ENCODE assay signal across 1 cellular context in genomic region chr11:33936745-33937612, GRCh38.
TF ChIP-seq lines count a peak whose summit lies in the region.

No MANE protein-coding gene starts in this region.

TF ChIP-seq in K562, 482 proteins besides CTCF, POLR2A, EP300 and RAD21 (continued from another document and continues in another):
- TF ChIP-seq BRF2 (IDR thresholded peaks at IDR 0.05; ENCODE audit: borderline replicate concordance, insufficient read depth, insufficient read length) = no peak
- peak; percentile 18; the same call in 1 of the 2 replicates for TF ChIP-seq SP1 (CRISPR knock-in tag; IDR thresholded peaks at IDR 0.05)
- TF ChIP-seq MLLT1 (IDR thresholded peaks at IDR 0.05) = 0 out of 4 replicates have a peak, but pooled peaks of 1 of the 2 experiments have one; percentile 22
- TF ChIP-seq JUND (IDR thresholded peaks at IDR 0.05; ENCODE audit: borderline replicate concordance, low read depth, low read length) = peak; percentile 71
- peak; percentile 72; the same call in 1 of the 3 replicates for TF ChIP-seq JUND (tag; IDR thresholded peaks at IDR 0.05; ENCODE audit: borderline replicate concordance, low read depth, low read length)
- no peak for TF ChIP-seq RBM17 (IDR thresholded peaks at IDR 0.05; ENCODE audit: borderline replicate concordance, low read depth, low read length)
- peak; percentile 59; the same call in 1 of the 2 replicates for TF ChIP-seq ZBTB2 (IDR thresholded peaks at IDR 0.05)
- TF ChIP-seq ATF3 (IDR thresholded peaks at IDR 0.05) = peak; percentile 83
- TF ChIP-seq ATF3 (CRISPR knock-in tag; conservative IDR thresholded peaks at IDR 0.05) = no peak
- peak; percentile 36; the same call in 1 of the 2 replicates for TF ChIP-seq CC2D1A (IDR thresholded peaks at IDR 0.05)
- peak; percentile 54 for TF ChIP-seq GABPA (tag; conservative IDR thresholded peaks at IDR 0.05; ENCODE audit: low read depth)
- TF ChIP-seq ZNF592 (IDR thresholded peaks at IDR 0.05) = peak; percentile 88
- TF ChIP-seq CCAR2 (IDR thresholded peaks at IDR 0.05; ENCODE audit: low read depth, low read length) = no peak
- TF ChIP-seq STAT5A (IDR thresholded peaks at IDR 0.05; ENCODE audit: borderline replicate concordance, low read length) = peak; percentile 29; the same call in 1 of the 2 replicates
- TF ChIP-seq CCNT2 (IDR thresholded peaks at IDR 0.05; ENCODE audit: borderline replicate concordance, extremely low read depth, insufficient read length, low read depth, low read length) = peak; percentile 54
- peak; percentile 91 for TF ChIP-seq NCOR1 (IDR thresholded peaks at IDR 0.05)
- peak; percentile 75; the same call in 1 of the 2 replicates for TF ChIP-seq PML (IDR thresholded peaks at IDR 0.05; ENCODE audit: low read length)
- no peak for TF ChIP-seq ZNF707 (CRISPR knock-in tag; conservative IDR thresholded peaks at IDR 0.05)
- TF ChIP-seq DPF2 (IDR thresholded peaks at IDR 0.05) = peak; percentile 85
- TF ChIP-seq POLR2B (IDR thresholded peaks at IDR 0.05; ENCODE audit: low read depth, partially characterized antibody) = peak; percentile 28
- TF ChIP-seq SMARCA4 (IDR thresholded peaks at IDR 0.05) = peak; percentile 90
- TF ChIP-seq ARHGAP35 (IDR thresholded peaks at IDR 0.05; ENCODE audit: partially characterized antibody) = no peak
- TF ChIP-seq ZFP91 (CRISPR knock-in tag; IDR thresholded peaks at IDR 0.05) = peak; percentile 43; the same call in 1 of the 2 replicates
- peak; percentile 49; the same call in 1 of the 2 replicates for TF ChIP-seq FOXM1 (IDR thresholded peaks at IDR 0.05; ENCODE audit: low read depth)
- TF ChIP-seq FOXM1 (CRISPR knock-in tag; IDR thresholded peaks at IDR 0.05; ENCODE audit: low read depth) = no peak
- 0 out of 2 replicates have a peak, but pooled peaks have one; percentile 1 for TF ChIP-seq ZBED1 (IDR thresholded peaks at IDR 0.05)
- 0 out of 2 replicates have a peak, but pooled peaks have one; percentile 45 for TF ChIP-seq ZEB2 (IDR thresholded peaks at IDR 0.05)
- TF ChIP-seq POLR2AphosphoS5 (IDR thresholded peaks at IDR 0.05; ENCODE audit: control insufficient read depth, insufficient read depth, low read depth, low read length) = peak; percentile 84
- peak; percentile 50; the same call in 1 of the 2 replicates for TF ChIP-seq NCOA1 (IDR thresholded peaks at IDR 0.05; ENCODE audit: low read depth)
- TF ChIP-seq CBX1 (IDR thresholded peaks at IDR 0.05; ENCODE audit: low read depth) = no peak
- peak; percentile 66 to 72; a peak in 2 of 4 replicates for TF ChIP-seq TRIM24 (IDR thresholded peaks at IDR 0.05)
- peak; percentile 86 for TF ChIP-seq SMARCE1 (IDR thresholded peaks at IDR 0.05)
- peak; percentile 71 for TF ChIP-seq ATF7 (IDR thresholded peaks at IDR 0.05)
- TF ChIP-seq ZNF165 (CRISPR knock-in tag; IDR thresholded peaks at IDR 0.05; ENCODE audit: borderline replicate concordance) = no peak
- 0 out of 3 replicates have a peak, but pooled peaks of 1 of the 2 experiments have one; percentile 13 for TF ChIP-seq CBX3 (IDR thresholded peaks at IDR 0.05; ENCODE audit: borderline replicate concordance in 1 of 2, low read length in 2 of 2)
- TF ChIP-seq NFE2 (IDR thresholded peaks at IDR 0.05; ENCODE audit: low read depth) = peak; percentile 42; the same call in 1 of the 2 replicates
- TF ChIP-seq ZNF311 (CRISPR knock-in tag; IDR thresholded peaks at IDR 0.05) = 0 out of 2 replicates have a peak, but pooled peaks have one; percentile 21
- TF ChIP-seq CREB1 (IDR thresholded peaks at IDR 0.05) = peak; percentile 49
- no peak; the same call in 1 of the 2 replicates for TF ChIP-seq CREB1 (CRISPR knock-in tag; IDR thresholded peaks at IDR 0.05)
- TF ChIP-seq BCOR (IDR thresholded peaks at IDR 0.05) = peak; percentile 68; the same call in 1 of the 2 replicates
- TF ChIP-seq LCOR (CRISPR knock-in tag; IDR thresholded peaks at IDR 0.05) = 0 out of 2 replicates have a peak, but pooled peaks have one; percentile 0
- peak; percentile 20; the same call in 1 of the 2 replicates for TF ChIP-seq MEF2A (IDR thresholded peaks at IDR 0.05; ENCODE audit: control insufficient read depth, low read depth, low read length)
- TF ChIP-seq ZMIZ1 (IDR thresholded peaks at IDR 0.05; ENCODE audit: low read depth in 2 of 2, low read length in 2 of 2) = 0 out of 4 replicates have a peak, but pooled peaks of 1 of the 2 experiments have one; percentile 23
- peak; percentile 76 for TF ChIP-seq MTA1 (IDR thresholded peaks at IDR 0.05; ENCODE audit: borderline replicate concordance)
- peak; percentile 63 for TF ChIP-seq BACH1 (tag; IDR thresholded peaks at IDR 0.05)
- peak; percentile 68; the same call in 1 of the 2 replicates for TF ChIP-seq ZNF766 (CRISPR knock-in tag; conservative IDR thresholded peaks at IDR 0.05)
- peak; percentile 84 to 91 for TF ChIP-seq FOXK2 (conservative IDR thresholded peaks at IDR 0.05 in 1 of 2, IDR thresholded peaks at IDR 0.05 in 1 of 2; ENCODE audit: low read depth in 2 of 2)
- peak; percentile 73; the same call in 1 of the 2 replicates for TF ChIP-seq GATAD2B (IDR thresholded peaks at IDR 0.05; ENCODE audit: borderline replicate concordance)
- TF ChIP-seq MAZ (CRISPR knock-in tag; conservative IDR thresholded peaks at IDR 0.05 in 1 of 2, IDR thresholded peaks at IDR 0.05 in 1 of 2) = peak in 1 of 2 experiments; percentile 48; a peak in 1 of 4 replicates
- peak; percentile 66; the same call in 1 of the 2 replicates for TF ChIP-seq KLF16 (IDR thresholded peaks at IDR 0.05)
- TF ChIP-seq HDAC3 (IDR thresholded peaks at IDR 0.05; ENCODE audit: borderline replicate concordance, partially characterized antibody) = peak; percentile 46
- peak; percentile 24; the same call in 1 of the 2 replicates for TF ChIP-seq MEF2D (tag; conservative IDR thresholded peaks at IDR 0.05; ENCODE audit: low read depth)
- TF ChIP-seq ESRRA (IDR thresholded peaks at IDR 0.05; ENCODE audit: borderline replicate concordance, low read depth) = 0 out of 2 replicates have a peak, but pooled peaks have one; percentile 34
- peak; percentile 88 for TF ChIP-seq TCF3 (CRISPR knock-in tag; IDR thresholded peaks at IDR 0.05)
- TF ChIP-seq TAL1 (IDR thresholded peaks at IDR 0.05) = peak; percentile 76
- peak; percentile 33 for TF ChIP-seq TBP (optimal IDR thresholded peaks at IDR 0.05; ENCODE audit: low read depth, low read length)
- peak; percentile 28; the same call in 1 of the 2 replicates for TF ChIP-seq CEBPG (CRISPR knock-in tag; IDR thresholded peaks at IDR 0.05)
- peak in 1 of 2 experiments; percentile 60; a peak in 3 of 4 replicates for TF ChIP-seq CEBPG (tag; conservative IDR thresholded peaks at IDR 0.05 in 1 of 2, IDR thresholded peaks at IDR 0.05 in 1 of 2)
- TF ChIP-seq SUPT5H (IDR thresholded peaks at IDR 0.05) = 0 out of 2 replicates have a peak, but pooled peaks have one; percentile 38
- TF ChIP-seq SMAD4 (CRISPR knock-in tag; conservative IDR thresholded peaks at IDR 0.05) = peak; percentile 94
- peak; percentile 79 for TF ChIP-seq ZNF175 (CRISPR knock-in tag; IDR thresholded peaks at IDR 0.05; ENCODE audit: low read depth)
